Comparison of ENCODE assay signal across 10 cellular contexts in the genomic region with DNA sequence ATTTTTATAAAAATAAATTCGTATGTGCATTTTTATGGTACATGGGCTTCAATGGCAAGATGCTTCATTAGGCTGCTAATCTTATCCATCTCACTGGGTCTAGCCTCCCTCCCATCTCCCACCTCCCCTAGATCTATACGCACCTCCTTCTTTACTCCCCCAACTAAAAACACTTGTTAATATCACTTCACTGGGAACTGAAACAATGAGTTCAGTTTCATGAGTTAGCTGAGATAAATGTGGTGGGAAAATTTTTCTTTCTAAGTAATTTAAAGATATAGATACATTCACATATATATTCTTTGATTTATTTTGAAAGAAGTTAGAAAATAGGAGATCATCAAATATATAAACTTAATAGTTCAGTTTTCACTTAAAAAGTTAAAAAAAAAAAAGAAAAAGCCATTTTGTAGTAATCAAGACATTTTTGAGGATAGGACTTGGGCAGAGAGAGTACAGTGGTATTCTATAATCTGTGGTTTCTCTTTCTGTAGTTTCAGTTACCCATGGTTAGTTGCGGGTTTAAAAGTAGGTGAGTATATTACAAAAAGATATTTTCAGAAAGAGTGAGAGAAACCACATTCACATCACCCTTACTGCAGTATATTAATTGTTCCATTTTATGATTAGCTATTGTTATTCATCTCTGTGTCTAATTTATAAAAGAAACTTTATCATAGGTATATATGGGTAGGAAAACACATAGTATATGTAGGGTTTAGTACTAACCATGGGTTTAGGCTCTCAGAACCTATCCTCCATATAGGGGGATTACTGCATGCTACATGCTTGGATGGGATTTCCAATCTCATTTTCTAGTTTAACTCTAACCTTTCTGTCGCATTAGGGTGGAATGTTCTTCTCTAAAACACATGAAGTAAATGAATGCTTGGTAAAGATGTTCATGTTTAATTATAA.
A peak's percentile ranks its signal among the peaks of the same experiment; 100 is the strongest.
DNase-seq lines count a peak whose midpoint lies in the region; ATAC-seq lines count a peak whose summit lies in the region.
"Had no signal": no experiment of that assay in that cellular context is flagged by ENCODE, and none has a peak within 500 bp of the region (broad histone marks: within the 10 kb centered on the region; RNA-seq: fewer than 3 reads in every experiment).

No MANE protein-coding gene starts in this region.

- H3K9me3 Mint-ChIP-seq in activated naive CD8-positive, alpha-beta T cell treated with anti-CD3 and anti-CD28 coated beads for 36 hours, result peaks cover 8% of the 10 kb centered on the region
- H3K9me3 Mint-ChIP-seq: IgD-negative memory B cell had no signal

- peaks cover 50% of the 10 kb centered on the region for H3K4me1 Mint-ChIP-seq in activated naive CD8-positive, alpha-beta T cell treated with anti-CD3 and anti-CD28 coated beads for 36 hours

- H3K27ac Mint-ChIP-seq in activated naive CD8-positive, alpha-beta T cell treated with anti-CD3 and anti-CD28 coated beads for 36 hours, result peak overlapping the region; percentile 91

- ATAC-seq in GM18508 (IDR thresholded peaks at IDR 0.05; ENCODE audit: insufficient read depth, unreplicated experiment), result peak; percentile 95
- peak; percentile 91 for ATAC-seq in GM21381 (IDR thresholded peaks at IDR 0.05; ENCODE audit: unreplicated experiment)
- peak; percentile 92 for ATAC-seq in HG03108 (IDR thresholded peaks at IDR 0.05; ENCODE audit: unreplicated experiment)

- H3K4me3 Mint-ChIP-seq in activated naive CD8-positive, alpha-beta T cell treated with anti-CD3 and anti-CD28 coated beads for 36 hours, result peak overlapping the region; percentile 32

- no peaks in the 10 kb centered on the region for H3K27me3 Mint-ChIP-seq in activated naive CD8-positive, alpha-beta T cell treated with anti-CD3 and anti-CD28 coated beads for 36 hours

- peaks cover 13% of the 10 kb centered on the region for H3K36me3 Mint-ChIP-seq in activated naive CD8-positive, alpha-beta T cell treated with anti-CD3 and anti-CD28 coated beads for 36 hours

- DNase-seq in activated naive CD8-positive, alpha-beta T cell treated with anti-CD3 and anti-CD28 coated beads for 36 hours, result no peak
- no peak for DNase-seq in stimulated activated CD4-positive, alpha-beta T cell treated with anti-CD3 and anti-CD28 coated beads, Interleukin-4, amount 100 ng/mL, for 24 hours
- no peak for DNase-seq in NCI-H748 treated with DMSO at 0.1 percent for 48 hours (lab: John Stamatoyannopoulos, UW)
- no peak for DNase-seq in HuH-7 (ENCODE audit: low spot score)
- DNase-seq in cortex of kidney (lab: John Stamatoyannopoulos, UW), result no peak
- DNase-seq: effector CD8-positive, alpha-beta T cell had no signal
